ENCODE assay signal across 8 cellular contexts in the genomic region with DNA sequence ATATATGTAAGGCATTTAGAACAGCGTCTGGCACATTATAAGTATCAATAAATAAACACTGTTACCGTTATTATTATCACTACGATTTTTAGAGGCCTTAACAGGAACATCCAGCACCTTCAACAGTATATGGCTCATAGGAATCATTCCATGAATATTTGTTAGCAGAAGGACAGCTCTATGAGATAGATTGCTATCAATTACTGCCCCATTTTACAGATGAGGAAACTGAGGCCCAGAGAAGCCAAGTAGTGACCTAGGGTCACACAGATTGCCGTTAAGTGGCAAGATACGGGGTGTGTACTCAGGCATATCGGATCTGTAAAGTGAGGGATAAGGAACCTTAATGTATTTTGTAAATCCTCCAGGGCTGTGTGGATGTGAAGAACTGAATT. TPM values are rescaled to one million over a fixed set of nuclear protein-coding genes. Genes with fewer than 3 reads are reported as not detected.
DNase-seq lines count a peak whose midpoint lies in the region; ATAC-seq and TF ChIP-seq lines count a peak whose summit lies in the region.

No MANE protein-coding gene starts in this region.

- TF ChIP-seq CTCF in BE2C (IDR thresholded peaks at IDR 0.05; ENCODE audit: low read depth, low read length) (no peak), dorsolateral prefrontal cortex (IDR thresholded peaks at IDR 0.05 in 54 of 56, conservative IDR thresholded peaks at IDR 0.05 in 2 of 56; ENCODE audit: low read depth in 1 of 56, partially characterized antibody in 56 of 56) (no peak), nephron (IDR thresholded peaks at IDR 0.05; ENCODE audit: unreplicated experiment in 3 of 3) (no peak)

- H3K4me1 Mint-ChIP-seq in nephron: peaks cover 22% of the 10 kb centered on the region

- peak overlapping the region; percentile 96 to 100 (median 100) for H3K4me3 Mint-ChIP-seq in nephron

- H3K36me3 ChIP-seq in BE2C: no peaks in the 10 kb centered on the region
- peaks cover 4% of the 10 kb centered on the region; the same call in 1 of the 2 replicates for H3K36me3 ChIP-seq in MG63

- peak overlapping the region in 47 of 59 donors; percentile 3 to 98 (median 90) for H3K27ac ChIP-seq in dorsolateral prefrontal cortex

- intact Hi-C loops in dorsolateral prefrontal cortex (cut with DNase I): loop anchor here (2.0 to 10.0 kb wide), 8 partner anchors 46 to 191 kb away; no protein-coding TSS in a partner anchor

- DNase-seq in BE2C (no peak), MG63 (no peak), dorsolateral prefrontal cortex (no peak), NCI-H2227 treated with DMSO at 0.1 percent for 48 hours (lab: John Stamatoyannopoulos, UW) (no peak)
- DNase-seq in effector CD8-positive, alpha-beta T cell (lab: John Stamatoyannopoulos, UW): no peak

- H3K27ac Mint-ChIP-seq in nephron: peak overlapping the region; percentile 96 to 99 (median 97)

- H3K4me3 ChIP-seq in BE2C (ENCODE audit: low read depth, low read length) (peak overlapping the region; percentile 92), MG63 (peak overlapping the region; percentile 90), dorsolateral prefrontal cortex (peak overlapping the region; percentile 67 to 100 (median 91))

- H3K27me3 Mint-ChIP-seq in nephron (ENCODE audit: low read depth): peaks cover 9% of the 10 kb centered on the region

- H3K36me3 Mint-ChIP-seq in nephron (ENCODE audit: low read depth): peaks cover 7% of the 10 kb centered on the region

- no peaks in the 10 kb centered on the region; the same call in 1 of the 2 replicates for H3K4me1 ChIP-seq in BE2C

- ATAC-seq in GM19328 (IDR thresholded peaks at IDR 0.05; ENCODE audit: unreplicated experiment) (no peak), HG02884 (IDR thresholded peaks at IDR 0.05; ENCODE audit: unreplicated experiment) (no peak)

- no peaks in the 10 kb centered on the region for H3K9me3 ChIP-seq in BE2C
- H3K9me3 ChIP-seq in MG63: no peaks in the 10 kb centered on the region

- H3K27me3 ChIP-seq in BE2C (no peaks in the 10 kb centered on the region), MG63 (no peaks in the 10 kb centered on the region), dorsolateral prefrontal cortex (no peaks in the 10 kb centered on the region)

- no peaks in the 10 kb centered on the region for H3K9me3 Mint-ChIP-seq in nephron

RNA-seq across cellular contexts. Expression of a gene that starts 0.5 kb away (rescaled TPM):
- 147 TPM for polyA plus RNA-seq in BE2C (2012; ENCODE audit: insufficient read depth, insufficient read length, low read depth)
- total RNA-seq in MG63 (2014; rRNA removed; shearing (Covaris generic); ENCODE audit: low replicate concordance): 66.6 and 117 TPM in 2 replicates
- total RNA-seq in dorsolateral prefrontal cortex: 10 to 100 TPM; 20.7 to 47.0 (median 32.4) TPM

RNA-seq across cellular contexts. Expression of a gene that starts 29.4 kb away (rescaled TPM):
- polyA plus RNA-seq in BE2C (2012; ENCODE audit: insufficient read depth, insufficient read length, low read depth): not detected
- 0.56 and 3.1 TPM in 2 replicates for total RNA-seq in MG63 (2014; rRNA removed; shearing (Covaris generic); ENCODE audit: low replicate concordance)
- under 1 TPM in 19 of 120 experiments, not detected in 101; 0.29 to 0.94 (median 0.41) TPM for total RNA-seq in dorsolateral prefrontal cortex

RNA-seq across cellular contexts. Expression of a gene that starts 30.3 kb away (rescaled TPM):
- 0.88 TPM for polyA plus RNA-seq in BE2C (2012; ENCODE audit: insufficient read depth, insufficient read length, low read depth)
- total RNA-seq in MG63 (2014; rRNA removed; shearing (Covaris generic); ENCODE audit: low replicate concordance): 0.74 and 1.7 TPM in 2 replicates
- total RNA-seq in dorsolateral prefrontal cortex: 10 to 100 TPM in 7 of 120 experiments, 1 to 10 TPM in 113; 3.0 to 12.4 (median 6.6) TPM
